Comparison of ENCODE assay signal across 9 cellular contexts in genomic region chr3:44883999-44884431, GRCh38. TPM values are rescaled to one million over a fixed set of nuclear protein-coding genes. Genes with fewer than 3 reads are reported as not detected.
DNase-seq lines count a peak whose midpoint lies in the region; ATAC-seq, FAIRE-seq and TF ChIP-seq lines count a peak whose summit lies in the region.
"Had no signal": no experiment of that assay in that cellular context is flagged by ENCODE, and none has a peak within 500 bp of the region (broad histone marks: within the 10 kb centered on the region; RNA-seq: fewer than 3 reads in every experiment).

No MANE protein-coding gene starts in this region.

- ATAC-seq in GM21723 (IDR thresholded peaks at IDR 0.05; ENCODE audit: unreplicated experiment), result no peak
- no peak for ATAC-seq in heart right ventricle

- H3K9me3 ChIP-seq in heart right ventricle, result no peaks in the 10 kb centered on the region

- CTCF ChIA-PET in BJ (lab: Yijun Ruan, JAX), result interaction anchor here (0.8 to 2.2 kb wide), 4 partner anchors 11 to 157 kb away, joined by 3 to 6 read pairs (median 4); no protein-coding TSS in a partner anchor

- peaks cover 15% of the 10 kb centered on the region for H3K4me1 Mint-ChIP-seq in mesothelial cell of epicardium

- DNase-seq in BJ (ENCODE audit: low read depth) (peak; percentile 91), M059J (ENCODE audit: low read depth) (peak; percentile 94), bronchial epithelial cell (ENCODE audit: low read depth) (peak; percentile 94), mesothelial cell of epicardium (ENCODE audit: low spot score in 2 of 2, unreplicated experiment in 2 of 2) (no peak), AML-193 (lab: John Stamatoyannopoulos, UW) (no peak), NCI-H187 treated with DMSO at 0.1 percent for 48 hours (lab: John Stamatoyannopoulos, UW) (no peak), heart right ventricle (no peak)
- DNase-seq: midbrain had no signal

- no peak overlapping the region for H3K27ac ChIP-seq in heart right ventricle

- H3K27me3 ChIP-seq in BJ (ENCODE audit: control insufficient read depth, insufficient read depth, low read length) (no peaks in the 10 kb centered on the region), bronchial epithelial cell (ENCODE audit: control insufficient read depth, insufficient read depth, low read length) (no peaks in the 10 kb centered on the region), heart right ventricle (peaks cover 0 to 23% (median 0%) of the 10 kb centered on the region in 7 donors)

- no peaks in the 10 kb centered on the region for H3K27me3 Mint-ChIP-seq in mesothelial cell of epicardium (ENCODE audit: low read depth)

- H3K4me3 Mint-ChIP-seq in mesothelial cell of epicardium, result no peak overlapping the region

- H3K4me3 ChIP-seq in BJ (ENCODE audit: low read depth, low read length) (no peak overlapping the region), bronchial epithelial cell (ENCODE audit: low read depth, low read length) (no peak overlapping the region), heart right ventricle (no peak overlapping the region)

- intact Hi-C loops in heart right ventricle (cut with DNase I), result no loop called here

- POLR2A ChIA-PET in BJ (lab: Charles Lee), result no interaction called here

- peak overlapping the region; percentile 56 for H3K27ac Mint-ChIP-seq in mesothelial cell of epicardium

- no peaks in the 10 kb centered on the region for H3K36me3 Mint-ChIP-seq in mesothelial cell of epicardium

- H3K36me3 ChIP-seq in BJ (ENCODE audit: control insufficient read depth, insufficient read depth, low read length), result no peaks in the 10 kb centered on the region
- H3K36me3 ChIP-seq in bronchial epithelial cell (ENCODE audit: control insufficient read depth, insufficient read depth, low read length), result no peaks in the 10 kb centered on the region
- H3K36me3 ChIP-seq in heart right ventricle, result no peaks in the 10 kb centered on the region

- TF ChIP-seq CTCF in BJ (IDR thresholded peaks at IDR 0.05; ENCODE audit: insufficient read depth, low read depth, low read length), result no peak
- TF ChIP-seq CTCF in bronchial epithelial cell (IDR thresholded peaks at IDR 0.05; ENCODE audit: insufficient read depth, low read length, severe bottlenecking), result no peak
- TF ChIP-seq CTCF in mesothelial cell of epicardium (IDR thresholded peaks at IDR 0.05; ENCODE audit: unreplicated experiment), result no peak
- no peak for TF ChIP-seq CTCF in heart right ventricle (IDR thresholded peaks at IDR 0.05)

- 30 to 49% methylated on average over 4 of the region's 4 CpGs for WGBS in heart right ventricle, 2 donors

- peak; percentile 96 for FAIRE-seq in bronchial epithelial cell (lab: Jason Lieb, UNC)

- H3K4me1 ChIP-seq in heart right ventricle, result peaks cover 0 to 5% (median 0%) of the 10 kb centered on the region in 9 donors

- no peaks in the 10 kb centered on the region for H3K9me3 Mint-ChIP-seq in mesothelial cell of epicardium

RNA-seq across cellular contexts. Expression of gene TGM4, which starts 9.6 kb away (rescaled TPM):
- polyA plus RNA-seq in BJ (2011; rRNA removed) (not detected in 2 replicates), heart right ventricle (not detected)
- polyA minus RNA-seq in BJ (2011; rRNA and poly(A)+ RNA removed), result not detected in 2 replicates
- total RNA-seq in M059J (2014; rRNA removed; shearing (Covaris generic)), result not detected in 2 replicates
- total RNA-seq in bronchial epithelial cell (under 0.01 TPM in 2 replicates), mesothelial cell of epicardium (0.09 TPM in 1 of 3 replicates, not detected in the others), heart right ventricle (not detected)

RNA-seq across cellular contexts. Expression of gene TMEM42, which starts 22.3 kb away (rescaled TPM):
- polyA plus RNA-seq in BJ (2011; rRNA removed) (32.7 and 38.0 TPM in 2 replicates), heart right ventricle (10 to 100 TPM; 11.6 to 18.7 TPM)
- polyA minus RNA-seq in BJ (2011; rRNA and poly(A)+ RNA removed), result 7.2 and 17.2 TPM in 2 replicates
- total RNA-seq in M059J (2014; rRNA removed; shearing (Covaris generic)), result 9.4 and 10.6 TPM in 2 replicates
- total RNA-seq in bronchial epithelial cell (17.1 and 25.7 TPM in 2 replicates), mesothelial cell of epicardium (17.7 to 20.2 TPM (median 18.8 TPM) in 3 replicates), heart right ventricle (10 to 100 TPM in 6 of 10 donors, 1 to 10 TPM in 4; 8.4 to 13.1 (median 11.2) TPM)

Comparison
In these comparisons a context has a peak if more than half of its experiments do, and no peak if none do; other contexts are left out.
1. DNase-seq: peak in BJ (single experiment), M059J (single experiment) and bronchial epithelial cell (single experiment); none in mesothelial cell of epicardium (0 of 2), AML-193 (0 of 2), NCI-H187 treated with DMSO at 0.1 percent for 48 hours (single experiment) and heart right ventricle (0 of 2).